In genomic region chr10:71359364-71360046, GRCh38 we compare ENCODE assay signal across 13 cellular contexts. TPM values are rescaled to one million over a fixed set of nuclear protein-coding genes. Genes with fewer than 3 reads are reported as not detected.
A peak's percentile ranks its signal among the peaks of the same experiment; 100 is the strongest.
DNase-seq lines count a peak whose midpoint lies in the region; ATAC-seq, FAIRE-seq and TF ChIP-seq lines count a peak whose summit lies in the region.
"Had no signal": no experiment of that assay in that cellular context is flagged by ENCODE, and none has a peak within 500 bp of the region (broad histone marks: within the 10 kb centered on the region; RNA-seq: fewer than 3 reads in every experiment).

No MANE protein-coding gene starts in this region.

- H3K36me3 Mint-ChIP-seq in CD8-positive, alpha-beta T cell = peaks cover 68% of the 10 kb centered on the region

- H3K4me3 Mint-ChIP-seq in CD8-positive, alpha-beta T cell = no peak overlapping the region

- no peaks in the 10 kb centered on the region for H3K27me3 Mint-ChIP-seq in CD8-positive, alpha-beta T cell (ENCODE audit: low read depth)

- H3K4me3 ChIP-seq in CD8-positive, alpha-beta T cell (ENCODE audit: low read depth, low read length) = no peak overlapping the region
- no peak overlapping the region for H3K4me3 ChIP-seq in left lung
- H3K4me3 ChIP-seq: vagina had no signal

- intact Hi-C loops in CD8-positive, alpha-beta T cell (cut with DNase I, micrococcal nuclease) = no loop called here
- intact Hi-C loops in left lung (cut with DNase I) = no loop called here

- H3K27me3 ChIP-seq in CD8-positive, alpha-beta T cell (ENCODE audit: insufficient read depth, low read length) = no peaks in the 10 kb centered on the region
- H3K27me3 ChIP-seq in left lung = no peaks in the 10 kb centered on the region
- H3K27me3 ChIP-seq: vagina had no signal

- TF ChIP-seq CTCF in CD8-positive, alpha-beta T cell (IDR thresholded peaks at IDR 0.05) = no peak
- TF ChIP-seq CTCF in left lung (IDR thresholded peaks at IDR 0.05) = no peak
- no peak for TF ChIP-seq CTCF in D721Med (IDR thresholded peaks at IDR 0.05; ENCODE audit: insufficient read depth, missing control alignments)

- no peak for ATAC-seq in CD8-positive, alpha-beta T cell
- ATAC-seq in HG02571 (IDR thresholded peaks at IDR 0.05; ENCODE audit: unreplicated experiment) (peak; percentile 48), left lung (peak; percentile 66), HG03442 (IDR thresholded peaks at IDR 0.05; ENCODE audit: unreplicated experiment) (no peak)

- H3K9me3 Mint-ChIP-seq in CD8-positive, alpha-beta T cell = no peaks in the 10 kb centered on the region
- H3K9me3 Mint-ChIP-seq: activated T-helper 2 cell treated with anti-CD3 and anti-CD28 coated beads, Interferon-gamma antibody, Interleukin-2, Interleukin-4, amounts not matched to agents 10 μg/mL and 5 μg/mL and 100 μg/mL, durations not matched to agents 14 hours and 24 hours and 36 hours had no signal

- no peak for DNase-seq in CD8-positive, alpha-beta T cell
- DNase-seq in SKM-1 treated with dmso at 0.1 percent for 144 hours (lab: John Stamatoyannopoulos, UW; ENCODE audit: unreplicated experiment) (peak; percentile 73), left lung (peak in 1 of 2 donors; percentile 59), D721Med (ENCODE audit: insufficient read length, low spot score) (no peak)
- no peak for DNase-seq in activated naive CD4-positive, alpha-beta T cell (lab: John Stamatoyannopoulos, UW)
- no peak for DNase-seq in effector CD4-positive, alpha-beta T cell
- DNase-seq: dermis blood vessel endothelial cell, NCI-H510A treated with DMSO at 0.1 percent for 48 hours, T1000 had no signal

- FAIRE-seq in D721Med (lab: Jason Lieb, UNC) = no peak

- CTCF ChIA-PET in CD8-positive, alpha-beta T cell (lab: Charles Lee) = interaction anchor here (0.8 kb wide), 1 partner anchor 41 kb away, joined by 6 read pairs; no protein-coding TSS in a partner anchor

- no peak overlapping the region for H3K27ac ChIP-seq in CD8-positive, alpha-beta T cell (ENCODE audit: low read depth, low read length)
- peak overlapping the region; percentile 33 to 68 for H3K27ac ChIP-seq in left lung
- H3K27ac ChIP-seq: vagina had no signal

- no peaks in the 10 kb centered on the region for H3K4me1 ChIP-seq in CD8-positive, alpha-beta T cell (ENCODE audit: insufficient read depth, low read length)
- peaks cover 0 to 20% of the 10 kb centered on the region in 2 donors for H3K4me1 ChIP-seq in left lung
- H3K4me1 ChIP-seq: vagina had no signal

- peak overlapping the region; percentile 18 for H3K27ac Mint-ChIP-seq in CD8-positive, alpha-beta T cell
- H3K27ac Mint-ChIP-seq: activated T-helper 2 cell treated with anti-CD3 and anti-CD28 coated beads, Interferon-gamma antibody, Interleukin-2, Interleukin-4, amounts not matched to agents 10 μg/mL and 5 μg/mL and 100 μg/mL, durations not matched to agents 14 hours and 24 hours and 36 hours had no signal

- no peaks in the 10 kb centered on the region for H3K9me3 ChIP-seq in CD8-positive, alpha-beta T cell (ENCODE audit: low read length)
- no peaks in the 10 kb centered on the region for H3K9me3 ChIP-seq in left lung
- H3K9me3 ChIP-seq: vagina had no signal

- POLR2A ChIA-PET in CD8-positive, alpha-beta T cell (lab: Charles Lee) = interaction anchor here (0.6 kb wide), 1 partner anchor 51 kb away, joined by 3 read pairs; no protein-coding TSS in a partner anchor

- peaks cover 4% of the 10 kb centered on the region for H3K36me3 ChIP-seq in CD8-positive, alpha-beta T cell (ENCODE audit: insufficient read depth, low read length)
- peaks cover 0 to 16% of the 10 kb centered on the region in 2 donors for H3K36me3 ChIP-seq in left lung

- no peaks in the 10 kb centered on the region for H3K4me1 Mint-ChIP-seq in CD8-positive, alpha-beta T cell (ENCODE audit: low read depth)

RNA-seq across cellular contexts. Expression of gene CDH23, which starts 37.2 kb away (rescaled TPM):
- total RNA-seq in CD8-positive, alpha-beta T cell = 10 to 100 TPM in 1 of 2 experiments, 1 to 10 TPM in 1; 8.7 to 10.1 TPM
- 10 to 100 TPM; 22.4 to 22.8 TPM for total RNA-seq in left lung

RNA-seq across cellular contexts. Expression of gene SLC29A3, which starts 40.4 kb away (rescaled TPM):
- total RNA-seq in CD8-positive, alpha-beta T cell = 1 to 10 TPM; 1.4 to 2.9 TPM
- 10 to 100 TPM in 1 of 2 donors, 1 to 10 TPM in 1; 7.8 to 13.4 TPM for total RNA-seq in left lung

Comparison
In these comparisons a context has a peak if more than half of its experiments do, and no peak if none do; other contexts are left out.
1. ATAC-seq: peak in HG02571 (single experiment) and left lung (single experiment); none in CD8-positive, alpha-beta T cell (single experiment) and HG03442 (single experiment).